In the genomic region with DNA sequence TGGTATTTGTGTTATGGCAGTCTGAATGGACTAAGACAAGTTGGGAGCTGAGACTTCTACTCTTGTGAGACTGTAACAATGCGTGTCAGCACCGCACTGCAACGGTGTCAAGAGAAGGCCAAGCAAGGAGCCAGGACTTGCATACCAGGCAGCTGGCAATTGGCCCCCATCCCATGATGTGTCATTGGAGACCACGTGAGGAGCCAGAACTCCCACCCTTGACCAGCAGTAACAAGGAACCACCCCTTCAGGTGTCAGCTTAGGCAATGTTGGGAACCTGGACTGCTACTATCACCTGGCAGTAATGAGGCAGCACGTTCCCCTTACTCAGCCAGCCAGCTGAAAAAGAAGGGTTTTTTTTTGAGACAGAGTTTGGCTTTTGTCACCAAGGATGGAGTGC, we compare ENCODE assay signal across 3 cellular contexts.
TF ChIP-seq lines count a peak whose summit lies in the region.

No MANE protein-coding gene starts in this region.

TF ChIP-seq in GM12891, 5 proteins besides CTCF, POLR2A, EP300 and RAD21:
- TF ChIP-seq POLR2AphosphoS5 (IDR thresholded peaks at IDR 0.05; ENCODE audit: low read depth, low read length) (no peak), POU2F2 (IDR thresholded peaks at IDR 0.05; ENCODE audit: low read depth, low read length) (no peak), SPI1 (IDR thresholded peaks at IDR 0.05; ENCODE audit: low read depth, low read length) (no peak), PAX5 (IDR thresholded peaks at IDR 0.05; ENCODE audit: insufficient read depth, low read length, severe bottlenecking) (no peak), TAF1 (IDR thresholded peaks at IDR 0.05; ENCODE audit: low read depth, low read length) (no peak)

TF ChIP-seq in IMR-90, 13 proteins besides CTCF, POLR2A, EP300 and RAD21:
- TF ChIP-seq CEBPB (IDR thresholded peaks at IDR 0.05; ENCODE audit: low read depth, low read length) (no peak), RCOR1 (IDR thresholded peaks at IDR 0.05; ENCODE audit: insufficient replicate concordance, low read length) (no peak), FOS (IDR thresholded peaks at IDR 0.05; ENCODE audit: low read depth, low read length) (no peak), RFX5 (IDR thresholded peaks at IDR 0.05; ENCODE audit: low read depth, low read length) (no peak), NFE2L2 (IDR thresholded peaks at IDR 0.05; ENCODE audit: low read depth, low read length) (no peak), MAZ (IDR thresholded peaks at IDR 0.05; ENCODE audit: borderline replicate concordance, low read depth, low read length) (no peak)
- TF ChIP-seq, protein P1, sequence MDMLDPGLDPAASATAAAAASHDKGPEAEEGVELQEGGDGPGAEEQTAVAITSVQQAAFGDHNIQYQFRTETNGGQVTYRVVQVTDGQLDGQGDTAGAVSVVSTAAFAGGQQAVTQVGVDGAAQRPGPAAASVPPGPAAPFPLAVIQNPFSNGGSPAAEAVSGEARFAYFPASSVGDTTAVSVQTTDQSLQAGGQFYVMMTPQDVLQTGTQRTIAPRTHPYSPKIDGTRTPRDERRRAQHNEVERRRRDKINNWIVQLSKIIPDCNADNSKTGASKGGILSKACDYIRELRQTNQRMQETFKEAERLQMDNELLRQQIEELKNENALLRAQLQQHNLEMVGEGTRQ (IDR thresholded peaks at IDR 0.05; ENCODE audit: low read depth, low read length) = peak; percentile 13; the same call in 1 of the 2 replicates
- TF ChIP-seq, protein P2, sequence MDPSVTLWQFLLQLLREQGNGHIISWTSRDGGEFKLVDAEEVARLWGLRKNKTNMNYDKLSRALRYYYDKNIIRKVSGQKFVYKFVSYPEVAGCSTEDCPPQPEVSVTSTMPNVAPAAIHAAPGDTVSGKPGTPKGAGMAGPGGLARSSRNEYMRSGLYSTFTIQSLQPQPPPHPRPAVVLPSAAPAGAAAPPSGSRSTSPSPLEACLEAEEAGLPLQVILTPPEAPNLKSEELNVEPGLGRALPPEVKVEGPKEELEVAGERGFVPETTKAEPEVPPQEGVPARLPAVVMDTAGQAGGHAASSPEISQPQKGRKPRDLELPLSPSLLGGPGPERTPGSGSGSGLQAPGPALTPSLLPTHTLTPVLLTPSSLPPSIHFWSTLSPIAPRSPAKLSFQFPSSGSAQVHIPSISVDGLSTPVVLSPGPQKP (IDR thresholded peaks at IDR 0.05; ENCODE audit: borderline replicate concordance, low read depth, low read length) = no peak
TF ChIP-seq in IMR-90: peak in this region for 1.

TF ChIP-seq in H1, 55 proteins besides CTCF, POLR2A, EP300 and RAD21:
- TF ChIP-seq SP4 (IDR thresholded peaks at IDR 0.05; ENCODE audit: low read length) (no peak), SRF (IDR thresholded peaks at IDR 0.05; ENCODE audit: low read depth, low read length) (no peak), SIN3A (conservative IDR thresholded peaks at IDR 0.05 in 1 of 2, IDR thresholded peaks at IDR 0.05 in 1 of 2; ENCODE audit: low read depth in 1 of 2, low read length in 2 of 2) (no peak), GABPA (IDR thresholded peaks at IDR 0.05; ENCODE audit: borderline replicate concordance, insufficient read depth, low read length) (no peak), KDM1A (IDR thresholded peaks at IDR 0.05; ENCODE audit: borderline replicate concordance, low read length) (no peak), EZH2 (IDR thresholded peaks at IDR 0.05; ENCODE audit: low read depth, low read length, severe bottlenecking) (no peak), KDM5A (IDR thresholded peaks at IDR 0.05; ENCODE audit: low read length) (no peak), CBX5 (IDR thresholded peaks at IDR 0.05; ENCODE audit: low read depth, low read length) (no peak), RXRA (IDR thresholded peaks at IDR 0.05; ENCODE audit: insufficient read depth, low read depth, low read length) (no peak), CREB1 (IDR thresholded peaks at IDR 0.05) (no peak), BRCA1 (IDR thresholded peaks at IDR 0.05; ENCODE audit: low read depth, low read length) (no peak), RFX5 (IDR thresholded peaks at IDR 0.05; ENCODE audit: borderline replicate concordance, low read depth, low read length) (no peak)
- TF ChIP-seq, protein P3, sequence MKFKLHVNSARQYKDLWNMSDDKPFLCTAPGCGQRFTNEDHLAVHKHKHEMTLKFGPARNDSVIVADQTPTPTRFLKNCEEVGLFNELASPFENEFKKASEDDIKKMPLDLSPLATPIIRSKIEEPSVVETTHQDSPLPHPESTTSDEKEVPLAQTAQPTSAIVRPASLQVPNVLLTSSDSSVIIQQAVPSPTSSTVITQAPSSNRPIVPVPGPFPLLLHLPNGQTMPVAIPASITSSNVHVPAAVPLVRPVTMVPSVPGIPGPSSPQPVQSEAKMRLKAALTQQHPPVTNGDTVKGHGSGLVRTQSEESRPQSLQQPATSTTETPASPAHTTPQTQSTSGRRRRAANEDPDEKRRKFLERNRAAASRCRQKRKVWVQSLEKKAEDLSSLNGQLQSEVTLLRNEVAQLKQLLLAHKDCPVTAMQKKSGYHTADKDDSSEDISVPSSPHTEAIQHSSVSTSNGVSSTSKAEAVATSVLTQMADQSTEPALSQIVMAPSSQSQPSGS (IDR thresholded peaks at IDR 0.05; ENCODE audit: low read length) = no peak
- TF ChIP-seq, protein P4, sequence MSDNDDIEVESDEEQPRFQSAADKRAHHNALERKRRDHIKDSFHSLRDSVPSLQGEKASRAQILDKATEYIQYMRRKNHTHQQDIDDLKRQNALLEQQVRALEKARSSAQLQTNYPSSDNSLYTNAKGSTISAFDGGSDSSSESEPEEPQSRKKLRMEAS (IDR thresholded peaks at IDR 0.05) = no peak
